ENCODE assay signal across 23 cellular contexts in genomic region chr19:5814847-5815246, GRCh38. TPM values are rescaled to one million over a fixed set of nuclear protein-coding genes. Genes with fewer than 3 reads are reported as not detected.
DNase-seq lines count a peak whose midpoint lies in the region; ATAC-seq, FAIRE-seq and TF ChIP-seq lines count a peak whose summit lies in the region.
"Had no signal": no experiment of that assay in that cellular context is flagged by ENCODE, and none has a peak within 500 bp of the region (broad histone marks: within the 10 kb centered on the region; RNA-seq: fewer than 3 reads in every experiment).

No MANE protein-coding gene starts in this region.

- H3K23ac ChIP-seq in trophoblast cell (ENCODE audit: low read length) = no peak overlapping the region

- H2BK120ac ChIP-seq in trophoblast cell (ENCODE audit: insufficient read depth, low read length, poor library complexity) = no peak overlapping the region

- H4K91ac ChIP-seq in trophoblast cell (ENCODE audit: low read depth, low read length) = no peak overlapping the region

- intact Hi-C loops in right cardiac atrium (cut with DNase I) (no loop called here), Right ventricle myocardium superior (cut with DNase I) (no loop called here), left colon (cut with DNase I, micrococcal nuclease) (no loop called here), kidney (cut with DNase I) (no loop called here)

- H3K9ac ChIP-seq in trophoblast cell (ENCODE audit: low read length) = no peak overlapping the region
- no peak overlapping the region for H3K9ac ChIP-seq in kidney (ENCODE audit: low read length in 2 of 2)

- H3K79me1 ChIP-seq in trophoblast cell (ENCODE audit: low read length) = no peaks in the 10 kb centered on the region

- no peak for FAIRE-seq in kidney (lab: Jason Lieb, UNC)
- FAIRE-seq: GM19239, H54 had no signal

- H3K4ac ChIP-seq in trophoblast cell (ENCODE audit: low read depth, low read length) = no peak overlapping the region

- no peak overlapping the region for H3K18ac ChIP-seq in trophoblast cell (ENCODE audit: low read length)

- H3K36me3 ChIP-seq in trophoblast cell (ENCODE audit: control insufficient read depth in 1 of 2, insufficient read depth in 2 of 2, low read length in 2 of 2) (no peaks in the 10 kb centered on the region), kidney (ENCODE audit: control insufficient read depth in 1 of 2, insufficient read depth in 2 of 2, low read length in 2 of 2) (no peaks in the 10 kb centered on the region)
- H3K36me3 ChIP-seq: Peyer's patch, SJSA1 had no signal

- 69% methylated on average over 12 of the region's 12 CpGs for WGBS in right cardiac atrium
- no CpG with 5 or more reads among the region's 12 CpGs for WGBS in trophoblast cell (ENCODE audit: extremely low coverage, insufficient coverage, insufficient read length)

- H3K14ac ChIP-seq in trophoblast cell (ENCODE audit: low read length) = no peak overlapping the region

- H3K4me1 ChIP-seq in right cardiac atrium (ENCODE audit: control insufficient read depth, insufficient read depth, low read length) (no peaks in the 10 kb centered on the region), trophoblast cell (ENCODE audit: control insufficient read depth in 1 of 2, insufficient read depth in 2 of 2, low read length in 2 of 2) (no peaks in the 10 kb centered on the region), kidney (ENCODE audit: control insufficient read depth in 1 of 2, insufficient read depth in 1 of 2, low read depth in 1 of 2, low read length in 2 of 2) (no peaks in the 10 kb centered on the region)
- H3K4me1 ChIP-seq: SJSA1 had no signal

- no peak overlapping the region for H4K8ac ChIP-seq in trophoblast cell (ENCODE audit: low read depth, low read length)

- H2AK5ac ChIP-seq in trophoblast cell (ENCODE audit: low read length) = no peak overlapping the region

- no peak overlapping the region for H2AFZ ChIP-seq in trophoblast cell (ENCODE audit: insufficient read depth, low read length, poor library complexity)

- H2BK12ac ChIP-seq in trophoblast cell (ENCODE audit: low read length) = no peak overlapping the region

- no peaks in the 10 kb centered on the region for H3K79me2 ChIP-seq in trophoblast cell (ENCODE audit: control insufficient read depth, insufficient read depth, low read length, poor library complexity)

- no peak overlapping the region for H4K12ac ChIP-seq in trophoblast cell (ENCODE audit: low read depth, low read length)

- H3K4me3 ChIP-seq in right cardiac atrium (ENCODE audit: low read length) (no peak overlapping the region), trophoblast cell (ENCODE audit: low read depth, low read length) (peak overlapping the region; percentile 54), kidney (ENCODE audit: low read length in 2 of 2) (no peak overlapping the region)
- H3K4me3 ChIP-seq: Peyer's patch, SJSA1 had no signal

- H3K27ac ChIP-seq in right cardiac atrium (ENCODE audit: low read length) = no peak overlapping the region
- H3K27ac ChIP-seq in trophoblast cell (ENCODE audit: low read depth, low read length) = no peak overlapping the region
- H3K27ac ChIP-seq in kidney (ENCODE audit: low read depth in 2 of 2, low read length in 2 of 2) = no peak overlapping the region
- H3K27ac ChIP-seq: Peyer's patch, SJSA1 had no signal

- DNase-seq in right cardiac atrium (no peak), Right ventricle myocardium superior (no peak), left colon (no peak), trophoblast cell (no peak), kidney (no peak)
- DNase-seq in stimulated activated CD4-positive, alpha-beta T cell treated with anti-CD3 and anti-CD28 coated beads, Interleukin-15, amount 100 ng/mL, for 24 hours = no peak
- DNase-seq: CD4-positive, CD25-positive, alpha-beta regulatory T cell; DMS79; KBM-7; NCI-H1092; NCI-H1436; NCI-H187 treated with DMSO at 0.1 percent for 48 hours; NCI-H2107; NCI-H510A; NCI-H748 treated with DMSO at 0.1 percent for 48 hours; NK-92 treated with Interleukin-12 subunit alpha and Interleukin-12 subunit beta, amount 100 ng/mL, for 24 hours; Peyer's patch had no signal

- H2BK5ac ChIP-seq in trophoblast cell (ENCODE audit: low read depth, low read length, poor library complexity) = no peak overlapping the region

- H3K27me3 ChIP-seq in right cardiac atrium (ENCODE audit: control insufficient read depth, insufficient read depth) = no peaks in the 10 kb centered on the region
- H3K27me3 ChIP-seq in trophoblast cell (ENCODE audit: insufficient read depth, low read length) = no peaks in the 10 kb centered on the region
- H3K27me3 ChIP-seq: Peyer's patch, SJSA1 had no signal

- TF ChIP-seq CTCF in kidney (IDR thresholded peaks at IDR 0.05; ENCODE audit: borderline replicate concordance, extremely low read depth, insufficient read depth) = no peak

- H3K9me3 ChIP-seq in right cardiac atrium (ENCODE audit: control insufficient read depth, low read length) (no peaks in the 10 kb centered on the region), trophoblast cell (ENCODE audit: insufficient read depth, low read depth, low read length) (no peaks in the 10 kb centered on the region), kidney (ENCODE audit: control insufficient read depth in 1 of 2, low read length in 2 of 2) (no peaks in the 10 kb centered on the region)
- H3K9me3 ChIP-seq: Peyer's patch, SJSA1 had no signal

- H3K4me2 ChIP-seq in trophoblast cell (ENCODE audit: low read length) = no peak overlapping the region

- ATAC-seq in right cardiac atrium (peak; percentile 10 to 31), Right ventricle myocardium superior (ENCODE audit: poor library complexity) (no peak), left colon (peak; percentile 30), HG03442 (IDR thresholded peaks at IDR 0.05; ENCODE audit: unreplicated experiment) (no peak)

RNA-seq across cellular contexts. Expression of gene NRTN, which starts 10.0 kb away (rescaled TPM):
- total RNA-seq in right cardiac atrium = 10 to 100 TPM; 31.6 to 57.1 (median 52.5) TPM
- polyA plus RNA-seq in right cardiac atrium = 31.7 TPM
- 20.6 TPM for total RNA-seq in Right ventricle myocardium superior
- 1 to 10 TPM; 1.2 to 1.7 TPM for total RNA-seq in left colon
- 0.64 and 1.0 TPM in 2 replicates for polyA plus RNA-seq in trophoblast cell (2013)
- total RNA-seq in kidney = 3.5 TPM
- polyA plus RNA-seq in kidney (ENCODE audit: insufficient read depth, low read depth, low replicate concordance) = 5.8 TPM
- total RNA-seq: A172; CD4-positive, CD25-positive, alpha-beta regulatory T cell had no signal

RNA-seq across cellular contexts. Expression of gene DUS3L, which starts 23.9 kb away (rescaled TPM):
- total RNA-seq in right cardiac atrium (10 to 100 TPM; 16.0 to 27.3 (median 19.7) TPM), Right ventricle myocardium superior (12.9 TPM), left colon (10 to 100 TPM; 24.8 to 39.4 TPM), kidney (37.6 TPM)
- polyA plus RNA-seq in right cardiac atrium (15.5 TPM), kidney (ENCODE audit: insufficient read depth, low read depth, low replicate concordance) (18.1 TPM)
- polyA plus RNA-seq in trophoblast cell (2013) = 16.2 and 19.0 TPM in 2 replicates

RNA-seq across cellular contexts. Expression of gene FUT6, which starts 24.7 kb away (rescaled TPM):
- total RNA-seq in right cardiac atrium (not detected), Right ventricle myocardium superior (not detected), left colon (10 to 100 TPM; 61.6 to 74.8 TPM), kidney (13.0 TPM)
- polyA plus RNA-seq in right cardiac atrium (not detected), kidney (ENCODE audit: insufficient read depth, low read depth, low replicate concordance) (58.4 TPM)
- 0.03 and 0.04 TPM in 2 replicates for polyA plus RNA-seq in trophoblast cell (2013)
- total RNA-seq: A172; CD4-positive, CD25-positive, alpha-beta regulatory T cell; SJSA1 had no signal
- polyA plus RNA-seq: BJ; CD4-positive, CD25-positive, alpha-beta regulatory T cell had no signal

RNA-seq across cellular contexts. Expression of gene PRR22, which starts 30.3 kb away (rescaled TPM):
- total RNA-seq in right cardiac atrium (1 to 10 TPM in 2 of 4 donors, under 1 TPM in 2; 0.74 to 1.7 (median 1.2) TPM), Right ventricle myocardium superior (0.62 TPM), left colon (1 to 10 TPM; 2.6 to 4.5 TPM), kidney (4.2 TPM)
- polyA plus RNA-seq in right cardiac atrium (0.84 TPM), kidney (ENCODE audit: insufficient read depth, low read depth, low replicate concordance) (4.1 TPM)
- 1.9 and 2.1 TPM in 2 replicates for polyA plus RNA-seq in trophoblast cell (2013)
- polyA plus RNA-seq: CD4-positive, CD25-positive, alpha-beta regulatory T cell had no signal

RNA-seq across cellular contexts. Expression of gene FUT3, which starts 36.4 kb away (rescaled TPM):
- total RNA-seq in right cardiac atrium = not detected
- polyA plus RNA-seq in right cardiac atrium = not detected
- total RNA-seq in Right ventricle myocardium superior = not detected
- 100 to 1,000 TPM; 224 to 253 TPM for total RNA-seq in left colon
- 0.41 and 0.47 TPM in 2 replicates for polyA plus RNA-seq in trophoblast cell (2013)
- 3.0 TPM for total RNA-seq in kidney
- polyA plus RNA-seq in kidney (ENCODE audit: insufficient read depth, low read depth, low replicate concordance) = 6.5 TPM
- total RNA-seq: A172; CD4-positive, CD25-positive, alpha-beta regulatory T cell; SJSA1 had no signal
- polyA plus RNA-seq: BJ; CD4-positive, CD25-positive, alpha-beta regulatory T cell had no signal

Comparison
In these comparisons a context has a peak if more than half of its experiments do, and no peak if none do; other contexts are left out.
1. ATAC-seq: peak in right cardiac atrium (2 of 2) and left colon (single experiment); none in Right ventricle myocardium superior (single experiment) and HG03442 (single experiment).
2. RNA of gene FUT6, which starts 24.7 kb away (total RNA-seq): 61.6 to 74.8 TPM in left colon and 13.0 TPM in kidney (single experiment); not detected in right cardiac atrium and not detected in Right ventricle myocardium superior (single experiment); every median in the first group is over 10 times any median in the second.